In genomic region chr3:65569129-65569528, GRCh38 we compare ENCODE assay signal across 19 cellular contexts.
"Had no signal": no experiment of that assay in that cellular context is flagged by ENCODE, and none has a peak within 500 bp of the region (broad histone marks: within the 10 kb centered on the region; RNA-seq: fewer than 3 reads in every experiment).

No MANE protein-coding gene starts in this region.

- H3K4me1 ChIP-seq: SJSA1 had no signal

- H3K4me2 ChIP-seq: KMS-11 had no signal

- H3K27ac ChIP-seq: KMS-11, SJSA1, SK-N-MC had no signal

- H3K27me3 ChIP-seq: SJSA1 had no signal

- H3K4me3 ChIP-seq: K562, SJSA1, SK-N-MC had no signal

- H3K9ac ChIP-seq: KMS-11 had no signal

- H3K36me3 ChIP-seq: SJSA1 had no signal

- H3K9me3 ChIP-seq: SJSA1 had no signal

- FAIRE-seq: K562, RCC 7860 had no signal

- DNase-seq: Kasumi-1, MM.1S, NCI-H1436, NCI-H187, NCI-H2029, NCI-H2081 treated with DMSO at 0.1 percent for 48 hours, NCI-H2171, NCI-H226, NCI-H446, NCI-H510A, NCI-H524 treated with DMSO at 0.1 percent for 48 hours, NCI-H774, RPMI8226, SHP77 had no signal
